8 cellular contexts compared by ENCODE assay signal in the genomic region with DNA sequence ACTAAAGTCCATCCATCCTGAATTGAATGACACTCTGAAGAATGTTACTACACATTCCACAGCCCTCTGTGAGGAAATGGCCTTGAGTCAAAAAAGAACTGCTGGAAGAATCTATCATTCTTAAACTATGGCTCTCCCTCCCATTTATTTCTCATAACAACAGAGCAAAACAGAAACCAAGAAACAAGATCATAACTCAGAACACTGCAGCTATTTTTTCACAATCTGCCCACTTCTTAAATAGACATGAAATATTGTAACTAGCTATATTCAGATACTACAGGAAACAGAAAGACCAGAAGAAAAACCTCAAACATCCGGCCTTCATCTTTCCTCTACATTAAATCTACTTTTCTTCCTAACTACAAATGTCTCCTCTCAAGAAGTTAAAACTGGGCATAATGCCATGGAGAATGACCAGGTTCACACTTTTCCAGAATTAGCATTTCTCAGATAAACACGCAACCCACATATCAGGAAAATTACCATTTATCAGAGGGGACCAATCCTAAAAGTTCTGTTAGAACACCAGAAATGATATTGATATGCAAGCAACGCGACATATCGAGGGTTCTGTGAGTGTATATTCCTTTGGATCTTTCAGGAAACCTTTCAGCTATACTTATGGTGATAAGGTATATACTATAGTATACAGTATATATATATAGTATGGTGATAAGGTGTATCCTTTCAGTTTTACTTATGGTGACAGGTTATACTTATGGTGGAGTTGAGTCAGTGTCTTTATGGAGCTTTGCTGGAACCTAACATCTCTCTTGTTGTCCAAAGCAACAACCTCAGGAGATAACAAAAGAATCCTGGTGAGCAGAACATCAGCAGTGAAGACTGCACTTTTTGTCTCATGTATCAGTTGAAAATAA.
DNase-seq lines count a peak whose midpoint lies in the region; ATAC-seq and TF ChIP-seq lines count a peak whose summit lies in the region.

No MANE protein-coding gene starts in this region.

- H3K27me3 Mint-ChIP-seq in activated naive CD4-positive, alpha-beta T cell treated with anti-CD3 and anti-CD28 coated beads, Interleukin-2, amount 50 U/mL, for 24 hours = no peaks in the 10 kb centered on the region
- H3K27me3 Mint-ChIP-seq in stimulated activated naive CD8-positive, alpha-beta T cell treated with anti-CD3 and anti-CD28 coated beads, Interleukin-15, Interleukin-2, amounts not matched to agents 100 ng/mL and 50 ng/mL, for 24 hours = no peaks in the 10 kb centered on the region

- no peak for DNase-seq in activated naive CD4-positive, alpha-beta T cell (lab: John Stamatoyannopoulos, UW)
- DNase-seq in SK-MEL-5 (ENCODE audit: low read depth, low spot score) (peak; percentile 55), fibroblast of pulmonary artery (ENCODE audit: low read depth) (peak; percentile 88), NCI-H446 treated with DMSO at 0.1 percent for 48 hours (lab: John Stamatoyannopoulos, UW) (no peak)
- no peak for DNase-seq in stimulated activated CD8-positive, alpha-beta memory T cell treated with anti-CD3 and anti-CD28 coated beads, Interleukin-4, amount 100 ng/mL, for 48 hours

- H3K4me3 Mint-ChIP-seq in activated naive CD4-positive, alpha-beta T cell treated with anti-CD3 and anti-CD28 coated beads, Interleukin-2, amount 50 U/mL, for 24 hours = peak overlapping the region; percentile 98
- peak overlapping the region; percentile 93 for H3K4me3 Mint-ChIP-seq in stimulated activated naive CD8-positive, alpha-beta T cell treated with anti-CD3 and anti-CD28 coated beads, Interleukin-15, Interleukin-2, amounts not matched to agents 100 ng/mL and 50 ng/mL, for 24 hours

- peaks cover 69% of the 10 kb centered on the region for H3K4me1 Mint-ChIP-seq in activated naive CD4-positive, alpha-beta T cell treated with anti-CD3 and anti-CD28 coated beads, Interleukin-2, amount 50 U/mL, for 24 hours
- peaks cover 76% of the 10 kb centered on the region for H3K4me1 Mint-ChIP-seq in stimulated activated naive CD8-positive, alpha-beta T cell treated with anti-CD3 and anti-CD28 coated beads, Interleukin-15, Interleukin-2, amounts not matched to agents 100 ng/mL and 50 ng/mL, for 24 hours (ENCODE audit: low read depth)

- H3K27ac Mint-ChIP-seq in activated naive CD4-positive, alpha-beta T cell treated with anti-CD3 and anti-CD28 coated beads, Interleukin-2, amount 50 U/mL, for 24 hours = peak overlapping the region; percentile 92
- peak overlapping the region; percentile 98 for H3K27ac Mint-ChIP-seq in stimulated activated naive CD8-positive, alpha-beta T cell treated with anti-CD3 and anti-CD28 coated beads, Interleukin-15, Interleukin-2, amounts not matched to agents 100 ng/mL and 50 ng/mL, for 24 hours

- H3K4me3 ChIP-seq in fibroblast of pulmonary artery (replicated peaks; ENCODE audit: low read depth, low read length) = no peak overlapping the region

- no peaks in the 10 kb centered on the region for H3K9me3 Mint-ChIP-seq in activated naive CD4-positive, alpha-beta T cell treated with anti-CD3 and anti-CD28 coated beads, Interleukin-2, amount 50 U/mL, for 24 hours
- no peaks in the 10 kb centered on the region for H3K9me3 Mint-ChIP-seq in stimulated activated naive CD8-positive, alpha-beta T cell treated with anti-CD3 and anti-CD28 coated beads, Interleukin-15, Interleukin-2, amounts not matched to agents 100 ng/mL and 50 ng/mL, for 24 hours

- in situ Hi-C loops in SK-MEL-5 (cut with HindIII; ENCODE audit: low pct_unique_long_range_greater_than_20kb, low sequenced_read_pairs) = no loop called here

- TF ChIP-seq CTCF in fibroblast of pulmonary artery (IDR thresholded peaks at IDR 0.05; ENCODE audit: low read length, missing control alignments) = no peak

- peak; percentile 45 for ATAC-seq in HG03039 (IDR thresholded peaks at IDR 0.05; ENCODE audit: unreplicated experiment)

- H3K36me3 Mint-ChIP-seq in activated naive CD4-positive, alpha-beta T cell treated with anti-CD3 and anti-CD28 coated beads, Interleukin-2, amount 50 U/mL, for 24 hours = no peaks in the 10 kb centered on the region
- H3K36me3 Mint-ChIP-seq in stimulated activated naive CD8-positive, alpha-beta T cell treated with anti-CD3 and anti-CD28 coated beads, Interleukin-15, Interleukin-2, amounts not matched to agents 100 ng/mL and 50 ng/mL, for 24 hours (ENCODE audit: low read depth) = no peaks in the 10 kb centered on the region

Comparison
In these comparisons a context has a peak if more than half of its experiments do, and no peak if none do; other contexts are left out.
1. DNase-seq: peak in SK-MEL-5 (single experiment) and fibroblast of pulmonary artery (single experiment); none in activated naive CD4-positive, alpha-beta T cell (0 of 4), stimulated activated CD8-positive, alpha-beta memory T cell treated with anti-CD3 and anti-CD28 coated beads, Interleukin-4, amount 100 ng/mL, for 48 hours (single experiment) and NCI-H446 treated with DMSO at 0.1 percent for 48 hours (single experiment).